ENCODE assay signal across 8 cellular contexts in genomic region chr15:47184405-47185221, GRCh38.
A peak's percentile ranks its signal among the peaks of the same experiment; 100 is the strongest.
DNase-seq lines count a peak whose midpoint lies in the region; ATAC-seq and TF ChIP-seq lines count a peak whose summit lies in the region.

No MANE protein-coding gene starts in this region.

- H3K4me3 ChIP-seq in ectodermal cell (ENCODE audit: insufficient read depth, low read depth, low read length): peak overlapping the region; percentile 60
- H3K4me3 ChIP-seq in aorta (ENCODE audit: low read length in 2 of 2): peak overlapping the region; percentile 67 to 99

- H3K27ac Mint-ChIP-seq in mesothelial cell of epicardium: peak overlapping the region; percentile 33

- intact Hi-C loops in aorta (cut with DNase I): no loop called here

- TF ChIP-seq CTCF in GM13976 (IDR thresholded peaks at IDR 0.05; ENCODE audit: borderline replicate concordance, control extremely low read depth, extremely low read depth, insufficient read depth, missing control alignments) (no peak), mesothelial cell of epicardium (IDR thresholded peaks at IDR 0.05; ENCODE audit: unreplicated experiment) (no peak)

- H3K4me1 ChIP-seq in ectodermal cell (ENCODE audit: control insufficient read depth, insufficient read depth, low read length) (no peaks in the 10 kb centered on the region), aorta (ENCODE audit: control insufficient read depth in 1 of 2, insufficient read depth in 2 of 2, low read length in 2 of 2) (no peaks in the 10 kb centered on the region)

- H3K9me3 Mint-ChIP-seq in mesothelial cell of epicardium: peaks cover 4% of the 10 kb centered on the region

- H3K36me3 ChIP-seq in ectodermal cell (ENCODE audit: control insufficient read depth, insufficient read depth, low read length) (no peaks in the 10 kb centered on the region), aorta (ENCODE audit: control insufficient read depth in 1 of 2, insufficient read depth in 2 of 2, low read length in 1 of 2) (no peaks in the 10 kb centered on the region)

- H3K27ac ChIP-seq in ectodermal cell (ENCODE audit: insufficient read depth, low read depth, low read length, poor library complexity, severe bottlenecking): no peak overlapping the region
- H3K27ac ChIP-seq in aorta (ENCODE audit: low read depth in 1 of 2, low read length in 2 of 2): no peak overlapping the region

- peak overlapping the region; percentile 92 for H3K4me3 Mint-ChIP-seq in mesothelial cell of epicardium

- H3K9me3 ChIP-seq in ectodermal cell (ENCODE audit: control insufficient read depth, low read length) (no peaks in the 10 kb centered on the region), aorta (ENCODE audit: control insufficient read depth, low read length) (no peaks in the 10 kb centered on the region)

- H3K4me1 Mint-ChIP-seq in mesothelial cell of epicardium: peaks cover 27% of the 10 kb centered on the region

- DNase-seq in GM13976 (ENCODE audit: low spot score) (peak; percentile 25), NCI-H2227 treated with DMSO at 0.1 percent for 48 hours (lab: John Stamatoyannopoulos, UW) (peak; percentile 37), mesothelial cell of epicardium (ENCODE audit: low spot score in 2 of 2, unreplicated experiment in 2 of 2) (peak in 1 of 2 experiments; percentile 64), aorta (peak; percentile 48 to 74), 8988T (no peak), CD1c-positive myeloid dendritic cell (ENCODE audit: extremely low spot score) (no peak)

- H3K27me3 ChIP-seq in ectodermal cell (ENCODE audit: control insufficient read depth, insufficient read depth, low read length, poor library complexity, severe bottlenecking) (peaks cover 58% of the 10 kb centered on the region), aorta (ENCODE audit: control insufficient read depth in 1 of 2, insufficient read depth in 2 of 2, low read length in 1 of 2) (no peaks in the 10 kb centered on the region)

- H3K36me3 Mint-ChIP-seq in mesothelial cell of epicardium: no peaks in the 10 kb centered on the region

- in situ Hi-C loops in GM13976 (cut with MboI; ENCODE audit: low sequenced_read_pairs, unreplicated experiment): loop anchor here (25.0 kb wide), 2 partner anchors 803 to 1103 kb away; no protein-coding TSS in a partner anchor

- ATAC-seq in aorta (ENCODE audit: low FRiP score): peak; percentile 71
- no peak for ATAC-seq in GM21381 (IDR thresholded peaks at IDR 0.05; ENCODE audit: unreplicated experiment)

- 0% methylated on average over 72 of the region's 72 CpGs for WGBS in ectodermal cell, 2 experiments
- WGBS in aorta, 2 donors: 0% methylated on average over 69 to 72 of the region's 72 CpGs

- H3K27me3 Mint-ChIP-seq in mesothelial cell of epicardium (ENCODE audit: low read depth): peaks cover 47% of the 10 kb centered on the region

Comparison
In these comparisons a context has a peak if more than half of its experiments do, and no peak if none do; other contexts are left out.
1. DNase-seq: peak in GM13976 (single experiment), NCI-H2227 treated with DMSO at 0.1 percent for 48 hours (single experiment) and aorta (2 of 2); none in 8988T (single experiment) and CD1c-positive myeloid dendritic cell (single experiment).